9 cellular contexts compared by ENCODE assay signal in genomic region chr19:19460258-19460731, GRCh38. TPM values are rescaled to one million over a fixed set of nuclear protein-coding genes. Genes with fewer than 3 reads are reported as not detected.
DNase-seq lines count a peak whose midpoint lies in the region; ATAC-seq and FAIRE-seq lines count a peak whose summit lies in the region.
"Had no signal": no experiment of that assay in that cellular context is flagged by ENCODE, and none has a peak within 500 bp of the region (broad histone marks: within the 10 kb centered on the region; RNA-seq: fewer than 3 reads in every experiment).

No MANE protein-coding gene starts in this region.

- H3K27ac ChIP-seq in SK-N-MC (peak overlapping the region; percentile 13; the same call in 1 of the 2 replicates), esophagus (ENCODE audit: low read depth in 2 of 2, low read length in 1 of 2) (peak overlapping the region; percentile 56 to 76), small intestine (ENCODE audit: low read depth in 1 of 2, low read length in 1 of 2) (peak overlapping the region; percentile 6 to 91)

- ATAC-seq in GM21447 (IDR thresholded peaks at IDR 0.05; ENCODE audit: unreplicated experiment), result peak; percentile 35

- H3K9ac ChIP-seq in SK-N-MC (ENCODE audit: insufficient read length), result no peak overlapping the region

- WGBS in esophagus, 2 donors, result 66 to 68% methylated on average over 10 of the region's 10 CpGs
- 57 to 72% (median 68%) methylated on average over 10 of the region's 10 CpGs for WGBS in small intestine, 3 donors

- no peaks in the 10 kb centered on the region for H3K27me3 ChIP-seq in esophagus (ENCODE audit: control insufficient read depth in 1 of 2, insufficient read depth in 2 of 2, low read length in 2 of 2)
- no peaks in the 10 kb centered on the region for H3K27me3 ChIP-seq in small intestine (ENCODE audit: control insufficient read depth in 2 of 2, insufficient read depth in 2 of 2, low read length in 2 of 2)

- FAIRE-seq in small intestine (lab: Jason Lieb, UNC), result no peak

- DNase-seq in SK-N-MC (ENCODE audit: low read depth, low spot score) (no peak), small intestine (no peak), kidney tubule cell (ENCODE audit: low spot score) (no peak), SIG-M5 (lab: John Stamatoyannopoulos, UW) (no peak), NCI-H2171 (lab: John Stamatoyannopoulos, UW) (no peak), AG20443 (ENCODE audit: low spot score) (no peak)
- DNase-seq: NCI-H526 treated with DMSO at 0.1 percent for 48 hours had no signal

- H3K36me3 ChIP-seq in SK-N-MC (ENCODE audit: insufficient read depth, low read length) (peaks cover 31% of the 10 kb centered on the region), esophagus (ENCODE audit: control insufficient read depth in 2 of 2, insufficient read depth in 2 of 2, low read length in 1 of 2) (peaks cover 0 to 4% of the 10 kb centered on the region in 2 donors), small intestine (ENCODE audit: control insufficient read depth in 2 of 2, insufficient read depth in 2 of 2, low read length in 2 of 2) (peaks cover 0 to 2% of the 10 kb centered on the region in 2 donors)

- no peak overlapping the region for H3K4me3 ChIP-seq in SK-N-MC
- no peak overlapping the region for H3K4me3 ChIP-seq in esophagus (ENCODE audit: low read depth in 1 of 2, low read length in 2 of 2)
- peak overlapping the region in 1 of 2 donors; percentile 6 for H3K4me3 ChIP-seq in small intestine (ENCODE audit: low read depth in 1 of 2, low read length in 2 of 2)

- H3K4me1 ChIP-seq in esophagus (ENCODE audit: control insufficient read depth in 2 of 2, insufficient read depth in 2 of 2, low read length in 1 of 2), result peaks cover 36 to 59% of the 10 kb centered on the region in 2 donors
- peaks cover 2 to 30% of the 10 kb centered on the region in 2 donors for H3K4me1 ChIP-seq in small intestine (ENCODE audit: control insufficient read depth in 2 of 2, insufficient read depth in 1 of 2, low read depth in 1 of 2, low read length in 1 of 2)

- H3K9me3 ChIP-seq in SK-N-MC (ENCODE audit: low read depth, low read length) (no peaks in the 10 kb centered on the region), esophagus (ENCODE audit: control insufficient read depth in 2 of 2, insufficient read depth in 1 of 2, low read depth in 1 of 2, low read length in 1 of 2) (no peaks in the 10 kb centered on the region), small intestine (ENCODE audit: control insufficient read depth, low read depth) (no peaks in the 10 kb centered on the region)

RNA-seq across cellular contexts. Expression of gene GATAD2A, which starts 54.8 kb away (rescaled TPM):
- polyA plus RNA-seq in esophagus (10 to 100 TPM; 13.9 to 21.0 TPM), small intestine (10 to 100 TPM; 25.9 to 36.5 (median 29.5) TPM)

RNA-seq across cellular contexts. Expression of gene TSSK6, which starts 55.1 kb away (rescaled TPM):
- polyA plus RNA-seq in esophagus (1 to 10 TPM; 1.0 to 1.2 TPM), small intestine (1 to 10 TPM; 1.9 to 3.4 (median 2.0) TPM)

RNA-seq across cellular contexts. Expression of gene NDUFA13, which starts 55.7 kb away (rescaled TPM):
- 100 to 1,000 TPM; 273 to 353 TPM for polyA plus RNA-seq in esophagus
- polyA plus RNA-seq in small intestine, result 100 to 1,000 TPM; 337 to 344 (median 341) TPM

Comparison
In these comparisons a context has a peak if more than half of its experiments do, and no peak if none do; other contexts are left out.
1. H3K27ac ChIP-seq: peak in every context shown above with its lines; median percentile 66 in esophagus; 48 in small intestine; 13 in SK-N-MC.